ENCODE assay signal across 3 cellular contexts in genomic region chr2:64327129-64327509, GRCh38.
TF ChIP-seq lines count a peak whose summit lies in the region.

No MANE protein-coding gene starts in this region.

TF ChIP-seq in GM23338, 12 proteins besides CTCF, POLR2A, EP300 and RAD21 (continues in another document):
- no peak for TF ChIP-seq EZH2 (IDR thresholded peaks at IDR 0.05; ENCODE audit: low read depth, unreplicated experiment)
- no peak for TF ChIP-seq REST (IDR thresholded peaks at IDR 0.05; ENCODE audit: unreplicated experiment)

TF ChIP-seq in GM12878, 131 proteins besides CTCF, POLR2A, EP300 and RAD21:
- TF ChIP-seq ZNF24 (IDR thresholded peaks at IDR 0.05) = 0 out of 2 replicates have a peak, but pooled peaks have one; percentile 23
- TF ChIP-seq GATAD2B (conservative IDR thresholded peaks at IDR 0.05; ENCODE audit: low read depth) = 0 out of 2 replicates have a peak, but pooled peaks have one; percentile 5
- TF ChIP-seq CREB1 (IDR thresholded peaks at IDR 0.05; ENCODE audit: low read depth) = no peak
- 0 out of 2 replicates have a peak, but pooled peaks have one; percentile 18 for TF ChIP-seq STAT1 (conservative IDR thresholded peaks at IDR 0.05)

TF ChIP-seq in neural cell, 6 proteins besides CTCF, POLR2A, EP300 and RAD21:
- no peak for TF ChIP-seq MXI1 (conservative IDR thresholded peaks at IDR 0.05; ENCODE audit: poor library complexity, severe bottlenecking)
- TF ChIP-seq REST (IDR thresholded peaks at IDR 0.05; ENCODE audit: borderline replicate concordance) = no peak
- no peak for TF ChIP-seq SMC3 (conservative IDR thresholded peaks at IDR 0.05; ENCODE audit: poor library complexity)
- TF ChIP-seq EZH2 (IDR thresholded peaks at IDR 0.05; ENCODE audit: borderline replicate concordance, insufficient read depth, low read length, poor library complexity, severe bottlenecking) = no peak
- no peak for TF ChIP-seq TAF1 (IDR thresholded peaks at IDR 0.05; ENCODE audit: low read depth)
- no peak for TF ChIP-seq POLR2AphosphoS5 (IDR thresholded peaks at IDR 0.05)
TF ChIP-seq in neural cell: peak in this region for 0.
